6 cellular contexts compared by ENCODE assay signal in genomic region chr1:228109962-228110488, GRCh38. TPM values are rescaled to one million over a fixed set of nuclear protein-coding genes. Genes with fewer than 3 reads are reported as not detected.
A peak's percentile ranks its signal among the peaks of the same experiment; 100 is the strongest.
DNase-seq lines count a peak whose midpoint lies in the region; ATAC-seq and TF ChIP-seq lines count a peak whose summit lies in the region.

No MANE protein-coding gene starts in this region.

- TF ChIP-seq CTCF in adrenal gland (IDR thresholded peaks at IDR 0.05) (no peak), mucosa of descending colon (IDR thresholded peaks at IDR 0.05) (no peak)

- H3K4me3 ChIP-seq in adrenal gland, result peak overlapping the region; percentile 67 to 100 (median 90)
- peak overlapping the region; percentile 75 for H3K4me3 ChIP-seq in mucosa of descending colon

- intact Hi-C loops in adrenal gland (cut with DNase I) (no loop called here), mucosa of descending colon (cut with DNase I, micrococcal nuclease) (no loop called here)

- no peaks in the 10 kb centered on the region for H3K9me3 ChIP-seq in adrenal gland (replicated peaks in 1 of 3)
- no peaks in the 10 kb centered on the region for H3K9me3 ChIP-seq in mucosa of descending colon

- DNase-seq in adrenal gland (peak in 5 of 7 donors; percentile 29 to 61 (median 52)), mucosa of descending colon (peak in 1 of 3 donors; percentile 61), HUDEP-2 (lab: John Stamatoyannopoulos, UW; ENCODE audit: unreplicated experiment in 76 of 76) (no peak)
- DNase-seq in stimulated activated CD4-positive, alpha-beta T cell treated with anti-CD3 and anti-CD28 coated beads, Interleukin-15, amount 100 ng/mL, for 24 hours, result no peak

- peak overlapping the region in 4 of 5 donors; percentile 81 to 94 (median 91) for H3K27ac ChIP-seq in adrenal gland

- WGBS in adrenal gland, 4 donors, result 25 to 33% (median 30%) methylated on average over 15 of the region's 15 CpGs

- H3K36me3 ChIP-seq in adrenal gland (replicated peaks in 1 of 2) (peaks cover 0 to 23% of the 10 kb centered on the region in 2 donors), mucosa of descending colon (ENCODE audit: low read depth) (no peaks in the 10 kb centered on the region)

- no peaks in the 10 kb centered on the region for H3K27me3 ChIP-seq in adrenal gland

- H3K4me1 ChIP-seq in adrenal gland (replicated peaks in 1 of 2) (peaks cover 8 to 29% of the 10 kb centered on the region in 2 donors), mucosa of descending colon (ENCODE audit: low read depth) (peaks cover 9% of the 10 kb centered on the region)

- no peak for TF ChIP-seq POLR2A in adrenal gland (IDR thresholded peaks at IDR 0.05)

- ATAC-seq in HG02623 (IDR thresholded peaks at IDR 0.05; ENCODE audit: unreplicated experiment), result peak; percentile 8
- ATAC-seq in mucosa of descending colon, result no peak
- no peak for ATAC-seq in HG03039 (IDR thresholded peaks at IDR 0.05; ENCODE audit: unreplicated experiment)

RNA-seq across cellular contexts. Expression of gene MRPL55, which starts 0.9 kb away (rescaled TPM):
- 100 to 1,000 TPM in 2 of 8 donors, 10 to 100 TPM in 6; 56.4 to 120 (median 70.8) TPM for total RNA-seq in adrenal gland
- 100 to 1,000 TPM in 2 of 3 donors, 10 to 100 TPM in 1; 25.1 to 309 (median 303) TPM for polyA plus RNA-seq in adrenal gland
- 10 to 100 TPM; 24.3 to 42.1 (median 37.3) TPM for total RNA-seq in mucosa of descending colon

RNA-seq across cellular contexts. Expression of gene C1orf35, which starts 6.9 kb away (rescaled TPM):
- 10 to 100 TPM in 6 of 8 donors, 1 to 10 TPM in 2; 8.0 to 24.8 (median 15.4) TPM for total RNA-seq in adrenal gland
- polyA plus RNA-seq in adrenal gland, result 10 to 100 TPM in 2 of 3 donors, 1 to 10 TPM in 1; 5.0 to 42.0 (median 36.0) TPM
- total RNA-seq in mucosa of descending colon, result 10 to 100 TPM; 10.6 to 15.7 (median 13.9) TPM

RNA-seq across cellular contexts. Expression of gene ARF1, which starts 27.5 kb away (rescaled TPM):
- 100 to 1,000 TPM; 345 to 611 (median 381) TPM for total RNA-seq in adrenal gland
- polyA plus RNA-seq in adrenal gland, result 100 to 1,000 TPM; 274 to 510 (median 384) TPM
- 100 to 1,000 TPM; 339 to 490 (median 479) TPM for total RNA-seq in mucosa of descending colon

RNA-seq across cellular contexts. Expression of gene GUK1, which starts 30.1 kb away (rescaled TPM):
- total RNA-seq in adrenal gland (100 to 1,000 TPM; 162 to 427 (median 236) TPM), mucosa of descending colon (100 to 1,000 TPM; 165 to 182 (median 178) TPM)
- polyA plus RNA-seq in adrenal gland, result 100 to 1,000 TPM in 2 of 3 donors, 10 to 100 TPM in 1; 42.3 to 414 (median 388) TPM

RNA-seq across cellular contexts. Expression of gene GJC2, which starts 39.7 kb away (rescaled TPM):
- total RNA-seq in adrenal gland, result 1 to 10 TPM in 7 of 8 donors, under 1 TPM in 1; 0.87 to 4.1 (median 1.3) TPM
- polyA plus RNA-seq in adrenal gland, result 1 to 10 TPM in 2 of 3 donors, under 1 TPM in 1; 0.05 to 2.1 (median 1.8) TPM
- 1 to 10 TPM in 2 of 3 donors, under 1 TPM in 1; 0.55 to 8.9 (median 1.5) TPM for total RNA-seq in mucosa of descending colon

Comparison
In these comparisons a context has a peak if more than half of its experiments do, and no peak if none do; other contexts are left out.
1. DNase-seq: peak in adrenal gland (5 of 7); none in stimulated activated CD4-positive, alpha-beta T cell treated with anti-CD3 and anti-CD28 coated beads, Interleukin-15, amount 100 ng/mL, for 24 hours (single experiment) and HUDEP-2 (0 of 76).